ENCODE assay signal across 8 cellular contexts in genomic region chr7:30564243-30564892, GRCh38. TPM values are rescaled to one million over a fixed set of nuclear protein-coding genes. Genes with fewer than 3 reads are reported as not detected.
DNase-seq lines count a peak whose midpoint lies in the region; ATAC-seq and TF ChIP-seq lines count a peak whose summit lies in the region.

No MANE protein-coding gene starts in this region.

- TF ChIP-seq EP300 in SK-N-SH (IDR thresholded peaks at IDR 0.05; ENCODE audit: borderline replicate concordance in 1 of 2, low read depth in 1 of 2, low read length in 1 of 2), result no peak

- H3K9me2 ChIP-seq in SK-N-SH, result no peaks in the 10 kb centered on the region

- intact Hi-C loops in activated naive CD4-positive, alpha-beta T cell treated with anti-CD3 and anti-CD28 coated beads for 36 hours (cut with micrococcal nuclease), result loop anchor here (1.0 to 10.0 kb wide), 6 partner anchors 54 to 492 kb away; no protein-coding TSS in a partner anchor
- intact Hi-C loops in upper lobe of right lung (cut with DNase I), result no loop called here

- no peaks in the 10 kb centered on the region for H4K20me1 ChIP-seq in SK-N-SH (ENCODE audit: insufficient read depth)

- H3K9me3 ChIP-seq in SK-N-SH (no peaks in the 10 kb centered on the region), upper lobe of right lung (no peaks in the 10 kb centered on the region)

- H3K4me3 ChIP-seq in GM06990 (replicated peaks; ENCODE audit: low read depth, low read length) (no peak overlapping the region), SK-N-SH (ENCODE audit: low read depth in 2 of 2, low read length in 1 of 2) (no peak overlapping the region), upper lobe of right lung (no peak overlapping the region)

- POLR2A ChIA-PET in SK-N-SH (lab: Yijun Ruan, JAX), result interaction anchor here (1.0 kb wide), 1 partner anchor 288 kb away, joined by 3 read pairs; no protein-coding TSS in a partner anchor

- H3K9ac ChIP-seq in SK-N-SH, result no peak overlapping the region

- H3K27me3 ChIP-seq in GM06990 (replicated peaks; ENCODE audit: control insufficient read depth, insufficient read depth, low read length), result no peaks in the 10 kb centered on the region
- H3K27me3 ChIP-seq in SK-N-SH (ENCODE audit: insufficient read depth), result no peaks in the 10 kb centered on the region
- no peaks in the 10 kb centered on the region for H3K27me3 ChIP-seq in upper lobe of right lung

- H3F3A ChIP-seq in SK-N-SH (replicated peaks; ENCODE audit: insufficient read depth), result peaks cover 3% of the 10 kb centered on the region

- no peak overlapping the region for H2AFZ ChIP-seq in SK-N-SH (ENCODE audit: low read depth)

- no peak overlapping the region for H3K4me3 Mint-ChIP-seq in HFFc6
- H3K4me3 Mint-ChIP-seq in activated naive CD4-positive, alpha-beta T cell treated with anti-CD3 and anti-CD28 coated beads for 36 hours, result no peak overlapping the region

- peak; percentile 99 for TF ChIP-seq RAD21 in SK-N-SH (IDR thresholded peaks at IDR 0.05; ENCODE audit: low read length)

- WGBS in SK-N-SH (ENCODE audit: low lambda C conversion rate), result 57% methylated on average over 5 of the region's 7 CpGs

- no peaks in the 10 kb centered on the region for H3K9me3 Mint-ChIP-seq in HFFc6
- H3K9me3 Mint-ChIP-seq in activated naive CD4-positive, alpha-beta T cell treated with anti-CD3 and anti-CD28 coated beads for 36 hours, result no peaks in the 10 kb centered on the region

- H3K79me2 ChIP-seq in SK-N-SH (ENCODE audit: insufficient read depth), result no peaks in the 10 kb centered on the region

- H3K4me1 ChIP-seq in SK-N-SH (ENCODE audit: control insufficient read depth in 1 of 2, insufficient read depth in 2 of 2, low read depth in 1 of 2, low read length in 1 of 2), result peaks cover 0 to 9% of the 10 kb centered on the region in 2 experiments; a peak in 1 of 4 replicates
- peaks cover 5% of the 10 kb centered on the region for H3K4me1 ChIP-seq in upper lobe of right lung

- peaks cover 21% of the 10 kb centered on the region for H3K4me1 Mint-ChIP-seq in HFFc6 (ENCODE audit: low read depth)
- H3K4me1 Mint-ChIP-seq in activated naive CD4-positive, alpha-beta T cell treated with anti-CD3 and anti-CD28 coated beads for 36 hours (ENCODE audit: low read depth), result no peaks in the 10 kb centered on the region

- CTCF ChIA-PET in SK-N-SH (lab: Yijun Ruan, JAX), result interaction anchor here (0.6 to 14.7 kb wide), 87 partner anchors 8 to 643 kb away, joined by 3 to 294 read pairs (median 4); partner anchors contain the start of genes GGCT, NOD1 and ZNRF2
- CTCF ChIA-PET in activated naive CD4-positive, alpha-beta T cell treated with anti-CD3 and anti-CD28 coated beads for 36 hours (lab: Charles Lee), result interaction anchor here (0.6 to 4.7 kb wide), 27 partner anchors 8 to 1127 kb away, joined by 3 to 75 read pairs (median 4); no protein-coding TSS in a partner anchor

- peak; percentile 98 for ATAC-seq in upper lobe of right lung

- H3K27me3 Mint-ChIP-seq in HFFc6 (ENCODE audit: insufficient read depth), result no peaks in the 10 kb centered on the region
- no peaks in the 10 kb centered on the region for H3K27me3 Mint-ChIP-seq in activated naive CD4-positive, alpha-beta T cell treated with anti-CD3 and anti-CD28 coated beads for 36 hours (ENCODE audit: low read depth)

- DNase-seq in GM06990 (ENCODE audit: extremely low read depth, insufficient read length) (peak; percentile 39), HFFc6 (peak; percentile 70), NAMALWA (ENCODE audit: low spot score) (peak; percentile 94), SK-N-SH (peak; percentile 85), glomerular visceral epithelial cell (ENCODE audit: extremely low spot score) (peak; percentile 81), pons (ENCODE audit: low spot score) (peak; percentile 94), upper lobe of right lung (peak; percentile 81)
- peak; percentile 85 for DNase-seq in activated naive CD4-positive, alpha-beta T cell treated with anti-CD3 and anti-CD28 coated beads for 36 hours

- no peak overlapping the region for H3K27ac Mint-ChIP-seq in HFFc6
- no peak overlapping the region for H3K27ac Mint-ChIP-seq in activated naive CD4-positive, alpha-beta T cell treated with anti-CD3 and anti-CD28 coated beads for 36 hours

- H3K36me3 Mint-ChIP-seq in HFFc6 (ENCODE audit: low read depth), result peaks cover 7% of the 10 kb centered on the region
- H3K36me3 Mint-ChIP-seq in activated naive CD4-positive, alpha-beta T cell treated with anti-CD3 and anti-CD28 coated beads for 36 hours (ENCODE audit: low read depth), result peaks cover 19% of the 10 kb centered on the region

- peaks cover 4% of the 10 kb centered on the region for H3K36me3 ChIP-seq in GM06990 (ENCODE audit: control insufficient read depth, insufficient read depth, low read length)
- H3K36me3 ChIP-seq in SK-N-SH (replicated peaks in 1 of 2; ENCODE audit: control insufficient read depth in 1 of 2, insufficient read depth in 2 of 2, low read length in 1 of 2), result peaks cover 28 to 34% of the 10 kb centered on the region in 2 experiments
- peaks cover 43% of the 10 kb centered on the region for H3K36me3 ChIP-seq in upper lobe of right lung

- H3K27ac ChIP-seq in SK-N-SH (ENCODE audit: low read depth in 2 of 2, low read length in 1 of 2) (no peak overlapping the region; a peak in 1 of 4 replicates), upper lobe of right lung (no peak overlapping the region)

- no peak overlapping the region for H3K4me2 ChIP-seq in SK-N-SH

- TF ChIP-seq CTCF in GM06990 (IDR thresholded peaks at IDR 0.05; ENCODE audit: insufficient read depth, low read length, poor library complexity, severe bottlenecking) (peak; percentile 83), HFFc6 (IDR thresholded peaks at IDR 0.05) (peak; percentile 94), SK-N-SH (IDR thresholded peaks at IDR 0.05) (peak; percentile 96), upper lobe of right lung (IDR thresholded peaks at IDR 0.05) (peak; percentile 87)

TF ChIP-seq in SK-N-SH, 30 proteins besides CTCF, POLR2A, EP300 and RAD21:
- TF ChIP-seq FOXM1 (IDR thresholded peaks at IDR 0.05; ENCODE audit: low read depth) (no peak), SIN3A (IDR thresholded peaks at IDR 0.05; ENCODE audit: borderline replicate concordance, low read depth, low read length) (no peak), YY1 (IDR thresholded peaks at IDR 0.05; ENCODE audit: low read depth) (no peak), CHD2 (IDR thresholded peaks at IDR 0.05; ENCODE audit: low read length, partially characterized antibody) (peak; percentile 62), USF2 (IDR thresholded peaks at IDR 0.05; ENCODE audit: borderline replicate concordance, low read depth, low read length) (no peak), MEF2A (IDR thresholded peaks at IDR 0.05; ENCODE audit: borderline replicate concordance, low read depth) (no peak), RFX5 (IDR thresholded peaks at IDR 0.05; ENCODE audit: low read length) (peak; percentile 14; the same call in 1 of the 2 replicates), SMC3 (IDR thresholded peaks at IDR 0.05; ENCODE audit: low read depth, low read length) (peak; percentile 99), RCOR1 (IDR thresholded peaks at IDR 0.05; ENCODE audit: low read length) (0 out of 2 replicates have a peak, but pooled peaks have one; percentile 29), FOXJ3 (CRISPR knock-in tag; IDR thresholded peaks at IDR 0.05) (no peak)

RNA-seq across cellular contexts. Expression of gene GARS1, which starts 30.3 kb away (rescaled TPM):
- 100 to 1,000 TPM; 258 to 330 (median 271) TPM for total RNA-seq in HFFc6 (2021; fragmentation: NEBNext Ultra II Directional; extraction: Animal tissue kit (Norgen Biotek cat#: 25700))
- 301 and 344 TPM in 2 replicates for polyA plus RNA-seq in SK-N-SH (2012; rRNA removed)
- polyA plus RNA-seq in SK-N-SH (2012; cell fraction: cytosol; rRNA removed), result 227 and 241 TPM in 2 replicates
- polyA plus RNA-seq in SK-N-SH (2012; cell fraction: nucleus; rRNA removed), result 341 and 449 TPM in 2 replicates
- total RNA-seq in activated naive CD4-positive, alpha-beta T cell treated with anti-CD3 and anti-CD28 coated beads for 36 hours, result 100 to 1,000 TPM; 367 to 385 TPM
- total RNA-seq in upper lobe of right lung, result 68.4 TPM

RNA-seq across cellular contexts. Expression of gene GGCT, which starts 59.7 kb away (rescaled TPM):
- 10 to 100 TPM; 16.1 to 25.6 (median 21.1) TPM for total RNA-seq in HFFc6 (2021; fragmentation: NEBNext Ultra II Directional; extraction: Animal tissue kit (Norgen Biotek cat#: 25700))
- 20.8 and 21.8 TPM in 2 replicates for polyA plus RNA-seq in SK-N-SH (2012; rRNA removed)
- polyA plus RNA-seq in SK-N-SH (2012; cell fraction: cytosol; rRNA removed), result 30.8 and 39.4 TPM in 2 replicates
- 10.2 and 10.5 TPM in 2 replicates for polyA plus RNA-seq in SK-N-SH (2012; cell fraction: nucleus; rRNA removed)
- total RNA-seq in activated naive CD4-positive, alpha-beta T cell treated with anti-CD3 and anti-CD28 coated beads for 36 hours, result 10 to 100 TPM; 83.0 to 83.8 TPM
- total RNA-seq in upper lobe of right lung, result 25.6 TPM

Comparison
In these comparisons a context has a peak if more than half of its experiments do, and no peak if none do; other contexts are left out.
1. DNase-seq: peak in every context shown above with its lines; median percentile 94 in NAMALWA; 94 in pons; 85 in SK-N-SH; 85 in activated naive CD4-positive, alpha-beta T cell treated with anti-CD3 and anti-CD28 coated beads for 36 hours; 81 in glomerular visceral epithelial cell; 81 in upper lobe of right lung; 70 in HFFc6; 39 in GM06990.